In genomic region chr1:174999216-174999925, GRCh38 we compare ENCODE assay signal across 8 cellular contexts. TPM values are rescaled to one million over a fixed set of nuclear protein-coding genes. Genes with fewer than 3 reads are reported as not detected.
DNase-seq lines count a peak whose midpoint lies in the region; ATAC-seq lines count a peak whose summit lies in the region.

No MANE protein-coding gene starts in this region.

- H3K4me3 ChIP-seq in naive thymus-derived CD4-positive, alpha-beta T cell (ENCODE audit: low read length), result peak overlapping the region; percentile 72

- H3K4me3 Mint-ChIP-seq in naive thymus-derived CD4-positive, alpha-beta T cell, result no peak overlapping the region
- H3K4me3 Mint-ChIP-seq in stimulated activated memory B cell treated with anti-CD40 and anti-IgM and Interleukin-4, amounts not matched to agents 10 μg/mL and 1 μg/mL and 100 μg/mL, for 72 hours, result no peak overlapping the region

- ATAC-seq in naive thymus-derived CD4-positive, alpha-beta T cell, result peak; percentile 88
- ATAC-seq in stimulated activated memory B cell treated with anti-CD40 and anti-IgM and Interleukin-4, amounts not matched to agents 10 μg/mL and 1 μg/mL and 100 μg/mL, for 72 hours, result peak; percentile 92

- H3K27me3 Mint-ChIP-seq in naive thymus-derived CD4-positive, alpha-beta T cell, result no peaks in the 10 kb centered on the region
- no peaks in the 10 kb centered on the region for H3K27me3 Mint-ChIP-seq in stimulated activated memory B cell treated with anti-CD40 and anti-IgM and Interleukin-4, amounts not matched to agents 10 μg/mL and 1 μg/mL and 100 μg/mL, for 72 hours

- intact Hi-C loops in naive thymus-derived CD4-positive, alpha-beta T cell (cut with micrococcal nuclease), result loop anchor here (1.0 to 2.0 kb wide), 17 partner anchors 9 to 1285 kb away; partner anchors contain the start of genes MRPS14 (in 2 of the 2), RC3H1 (in 2 of the 2), CENPL (in 1 of the 2) and DARS2 (in 1 of the 2)

- peak; percentile 99 for DNase-seq in EL
- DNase-seq in GOT3 (lab: John Stamatoyannopoulos, UW), result peak; percentile 99
- DNase-seq in LHCN-M2 (ENCODE audit: low read depth), result peak; percentile 99
- DNase-seq in RKO (ENCODE audit: low spot score), result peak; percentile 98
- peak; percentile 93 to 95 for DNase-seq in activated T-helper 1 cell treated with anti-CD3 and anti-CD28 coated beads, Interleukin-2, amount 50 U/mL, for 16 hours (ENCODE audit: low read depth in 1 of 2, low spot score in 1 of 2)
- DNase-seq in fibroblast of peridontal ligament (ENCODE audit: extremely low read depth), result peak; percentile 100
- peak; percentile 89 to 99 (median 98) for DNase-seq in naive thymus-derived CD4-positive, alpha-beta T cell

- H3K27ac Mint-ChIP-seq in naive thymus-derived CD4-positive, alpha-beta T cell, result no peak overlapping the region
- H3K27ac Mint-ChIP-seq in stimulated activated memory B cell treated with anti-CD40 and anti-IgM and Interleukin-4, amounts not matched to agents 10 μg/mL and 1 μg/mL and 100 μg/mL, for 72 hours, result no peak overlapping the region

- peaks cover 10 to 18% of the 10 kb centered on the region in 2 donors for H3K4me1 ChIP-seq in naive thymus-derived CD4-positive, alpha-beta T cell (ENCODE audit: control insufficient read depth in 2 of 2, insufficient read depth in 2 of 2, low read length in 2 of 2)

- POLR2A ChIA-PET in naive thymus-derived CD4-positive, alpha-beta T cell (lab: Charles Lee), result interaction anchor here (0.5 to 3.8 kb wide), 46 partner anchors 8 to 1285 kb away, joined by 3 to 227 read pairs (median 4); partner anchors contain the start of genes GAS5, KLHL20, MRPS14 and RC3H1

- CTCF ChIA-PET in naive thymus-derived CD4-positive, alpha-beta T cell (lab: Charles Lee), result interaction anchor here (0.7 to 3.4 kb wide), 17 partner anchors 10 to 229 kb away, joined by 3 to 22 read pairs (median 5); partner anchors contain the start of gene MRPS14

- peaks cover 34 to 43% (median 39%) of the 10 kb centered on the region in 7 donors for H3K4me1 Mint-ChIP-seq in naive thymus-derived CD4-positive, alpha-beta T cell
- H3K4me1 Mint-ChIP-seq in stimulated activated memory B cell treated with anti-CD40 and anti-IgM and Interleukin-4, amounts not matched to agents 10 μg/mL and 1 μg/mL and 100 μg/mL, for 72 hours, result peaks cover 39% of the 10 kb centered on the region

- H3K36me3 ChIP-seq in naive thymus-derived CD4-positive, alpha-beta T cell (ENCODE audit: control insufficient read depth in 2 of 3, insufficient read depth in 3 of 3, low read length in 3 of 3), result peaks cover 0 to 4% (median 0%) of the 10 kb centered on the region in 3 experiments

- H3K27me3 ChIP-seq in naive thymus-derived CD4-positive, alpha-beta T cell (ENCODE audit: control insufficient read depth in 2 of 2, insufficient read depth in 2 of 2, low read length in 2 of 2), result no peaks in the 10 kb centered on the region

- H3K9me3 Mint-ChIP-seq in naive thymus-derived CD4-positive, alpha-beta T cell, result no peaks in the 10 kb centered on the region
- H3K9me3 Mint-ChIP-seq in stimulated activated memory B cell treated with anti-CD40 and anti-IgM and Interleukin-4, amounts not matched to agents 10 μg/mL and 1 μg/mL and 100 μg/mL, for 72 hours, result no peaks in the 10 kb centered on the region

- H3K9me3 ChIP-seq in naive thymus-derived CD4-positive, alpha-beta T cell (ENCODE audit: control insufficient read depth in 2 of 3, low read length in 3 of 3), result no peaks in the 10 kb centered on the region

- H3K27ac ChIP-seq in naive thymus-derived CD4-positive, alpha-beta T cell (ENCODE audit: low read depth, low read length), result peak overlapping the region; percentile 99

- peaks cover 0 to 13% (median 0%) of the 10 kb centered on the region in 5 donors for H3K36me3 Mint-ChIP-seq in naive thymus-derived CD4-positive, alpha-beta T cell
- no peaks in the 10 kb centered on the region for H3K36me3 Mint-ChIP-seq in stimulated activated memory B cell treated with anti-CD40 and anti-IgM and Interleukin-4, amounts not matched to agents 10 μg/mL and 1 μg/mL and 100 μg/mL, for 72 hours

RNA-seq across cellular contexts. Expression of gene CACYBP, which starts 0.4 kb away (rescaled TPM):
- 145 and 179 TPM in 2 replicates for total RNA-seq in LHCN-M2 (2014; rRNA removed)
- polyA plus RNA-seq in LHCN-M2 (2012), result 65.9 TPM
- 100 to 1,000 TPM in 2 of 5 experiments, 10 to 100 TPM in 3; 70.8 to 190 (median 96.2) TPM for total RNA-seq in naive thymus-derived CD4-positive, alpha-beta T cell
- 100 to 1,000 TPM; 164 to 192 TPM for polyA plus RNA-seq in naive thymus-derived CD4-positive, alpha-beta T cell

RNA-seq across cellular contexts. Expression of gene MRPS14, which starts 23.9 kb away (rescaled TPM):
- 13.5 and 17.2 TPM in 2 replicates for total RNA-seq in LHCN-M2 (2014; rRNA removed)
- 29.5 TPM for polyA plus RNA-seq in LHCN-M2 (2012)
- 10 to 100 TPM; 12.4 to 36.5 (median 31.5) TPM for total RNA-seq in naive thymus-derived CD4-positive, alpha-beta T cell
- 10 to 100 TPM; 53.6 to 67.6 TPM for polyA plus RNA-seq in naive thymus-derived CD4-positive, alpha-beta T cell

Comparison
In these comparisons a context has a peak if more than half of its experiments do, and no peak if none do; other contexts are left out.
1. Peak in every context shown above with its lines: DNase-seq, ATAC-seq, H3K4me3 ChIP-seq and H3K27ac ChIP-seq.